Comparison of ENCODE assay signal across 11 cellular contexts in genomic region chr1:116390195-116390594, GRCh38. TPM values are rescaled to one million over a fixed set of nuclear protein-coding genes. Genes with fewer than 3 reads are reported as not detected.
DNase-seq lines count a peak whose midpoint lies in the region; ATAC-seq and TF ChIP-seq lines count a peak whose summit lies in the region.
"Had no signal": no experiment of that assay in that cellular context is flagged by ENCODE, and none has a peak within 500 bp of the region (broad histone marks: within the 10 kb centered on the region; RNA-seq: fewer than 3 reads in every experiment).

No MANE protein-coding gene starts in this region.

- TF ChIP-seq POLR2A in esophagus squamous epithelium (IDR thresholded peaks at IDR 0.05), result no peak

- H3K27ac Mint-ChIP-seq in naive thymus-derived CD8-positive, alpha-beta T cell, result peak overlapping the region in 8 of 10 donors; percentile 20 to 80 (median 62)

- no peak overlapping the region for H3K4me3 Mint-ChIP-seq in naive thymus-derived CD8-positive, alpha-beta T cell

- intact Hi-C loops in esophagus squamous epithelium (cut with DNase I), result no loop called here

- TF ChIP-seq CTCF in esophagus squamous epithelium (IDR thresholded peaks at IDR 0.05) (no peak), RWPE1 (conservative IDR thresholded peaks at IDR 0.05; ENCODE audit: low read depth) (no peak)

- no peaks in the 10 kb centered on the region for H3K9me3 ChIP-seq in esophagus squamous epithelium

- peak; percentile 31 to 32 for DNase-seq in activated CD4-positive, alpha-beta T cell treated with anti-CD3 and anti-CD28 coated beads for 4 hours
- peak in 1 of 10 donors; percentile 19 for DNase-seq in naive thymus-derived CD8-positive, alpha-beta T cell
- DNase-seq in GDM1 (lab: John Stamatoyannopoulos, UW) (no peak), esophagus squamous epithelium (lab: John Stamatoyannopoulos, UW) (no peak), NK-92 (lab: John Stamatoyannopoulos, UW; ENCODE audit: unreplicated experiment) (no peak), RWPE1 (ENCODE audit: low spot score) (no peak)
- DNase-seq: left ventricle myocardium superior, MV-4-11 had no signal

- no peak overlapping the region for H3K27ac ChIP-seq in esophagus squamous epithelium
- no peak overlapping the region for H3K27ac ChIP-seq in RWPE1

- 71 to 85% methylated on average over 5 of the region's 5 CpGs for WGBS in esophagus squamous epithelium, 2 donors

- H3K4me1 Mint-ChIP-seq in naive thymus-derived CD8-positive, alpha-beta T cell, result peaks cover 18 to 63% (median 45%) of the 10 kb centered on the region in 4 donors

- no peaks in the 10 kb centered on the region for H3K27me3 ChIP-seq in esophagus squamous epithelium

- ATAC-seq in GM19023 (IDR thresholded peaks at IDR 0.05; ENCODE audit: unreplicated experiment) (peak; percentile 84), HG02763 (IDR thresholded peaks at IDR 0.05; ENCODE audit: unreplicated experiment) (peak; percentile 70)
- ATAC-seq in naive thymus-derived CD8-positive, alpha-beta T cell, result peak; percentile 43 to 49
- ATAC-seq: HCT116 had no signal

- H3K36me3 ChIP-seq in esophagus squamous epithelium, result peaks cover 28 to 100% (median 72%) of the 10 kb centered on the region in 3 donors

- peaks cover 18 to 98% (median 48%) of the 10 kb centered on the region in 3 donors for H3K36me3 Mint-ChIP-seq in naive thymus-derived CD8-positive, alpha-beta T cell

- POLR2A ChIA-PET in naive thymus-derived CD8-positive, alpha-beta T cell (lab: Charles Lee), result interaction anchor here (0.6 to 2.6 kb wide), 2 partner anchors 15 to 49 kb away, joined by 3 to 14 read pairs; no protein-coding TSS in a partner anchor
- POLR2A ChIA-PET in RWPE1 (lab: Yijun Ruan, JAX; ENCODE audit: low non-redundant PET), result no interaction called here

- no peak overlapping the region for H3K4me3 ChIP-seq in esophagus squamous epithelium

- no peaks in the 10 kb centered on the region for H3K27me3 Mint-ChIP-seq in naive thymus-derived CD8-positive, alpha-beta T cell

- H3K4me1 ChIP-seq in esophagus squamous epithelium, result peaks cover 7 to 41% (median 11%) of the 10 kb centered on the region in 3 donors

- H3K9me3 Mint-ChIP-seq in naive thymus-derived CD8-positive, alpha-beta T cell, result no peaks in the 10 kb centered on the region

- CTCF ChIA-PET in RWPE1 (lab: Yijun Ruan, JAX), result no interaction called here

RNA-seq across cellular contexts. Expression of gene ATP1A1, which starts 17.2 kb away (rescaled TPM):
- total RNA-seq in naive thymus-derived CD8-positive, alpha-beta T cell, result 100 to 1,000 TPM; 248 to 261 TPM
- 10 to 100 TPM; 59.1 to 65.0 (median 60.6) TPM for polyA plus RNA-seq in naive thymus-derived CD8-positive, alpha-beta T cell
- 100 to 1,000 TPM; 310 to 443 (median 391) TPM for total RNA-seq in esophagus squamous epithelium

Comparison
In these comparisons a context has a peak if more than half of its experiments do, and no peak if none do; other contexts are left out.
1. DNase-seq: peak in activated CD4-positive, alpha-beta T cell treated with anti-CD3 and anti-CD28 coated beads for 4 hours (2 of 2); none in GDM1 (single experiment), esophagus squamous epithelium (single experiment), NK-92 (single experiment) and RWPE1 (single experiment).
2. Peak in every context shown above with its lines, with median percentiles within 50 percentile points of each other: ATAC-seq.